12 cellular contexts compared by ENCODE assay signal in genomic region chr15:38074029-38074428, GRCh38.
DNase-seq lines count a peak whose midpoint lies in the region; ATAC-seq and TF ChIP-seq lines count a peak whose summit lies in the region.
"Had no signal": no experiment of that assay in that cellular context is flagged by ENCODE, and none has a peak within 500 bp of the region (broad histone marks: within the 10 kb centered on the region; RNA-seq: fewer than 3 reads in every experiment).

No MANE protein-coding gene starts in this region.

- no peak overlapping the region for H3K27ac ChIP-seq in SK-N-SH (ENCODE audit: low read depth in 2 of 2, low read length in 1 of 2)
- peak overlapping the region; percentile 94 for H3K27ac ChIP-seq in cingulate gyrus (ENCODE audit: low read depth, low read length)
- peak overlapping the region; percentile 88 to 95 (median 92) for H3K27ac ChIP-seq in transverse colon

- POLR2A ChIA-PET in SK-N-SH (lab: Yijun Ruan, JAX), result no interaction called here

- H3K27me3 ChIP-seq in SK-N-SH (ENCODE audit: insufficient read depth), result no peaks in the 10 kb centered on the region
- H3K27me3 ChIP-seq in mucosa of stomach (ENCODE audit: control insufficient read depth, insufficient read depth, low read length), result no peaks in the 10 kb centered on the region
- no peaks in the 10 kb centered on the region for H3K27me3 ChIP-seq in transverse colon
- H3K27me3 ChIP-seq: adrenal gland had no signal

- H3K36me3 ChIP-seq in SK-N-SH (replicated peaks in 1 of 2; ENCODE audit: control insufficient read depth in 1 of 2, insufficient read depth in 2 of 2, low read length in 1 of 2), result no peaks in the 10 kb centered on the region
- H3K36me3 ChIP-seq in mucosa of stomach (ENCODE audit: control insufficient read depth, insufficient read depth, low read length), result no peaks in the 10 kb centered on the region
- no peaks in the 10 kb centered on the region for H3K36me3 ChIP-seq in transverse colon
- H3K36me3 ChIP-seq: adrenal gland had no signal

- H3F3A ChIP-seq in SK-N-SH (replicated peaks; ENCODE audit: insufficient read depth), result peaks cover 7% of the 10 kb centered on the region

- peak overlapping the region; percentile 86; the same call in 1 of the 2 replicates for H2AFZ ChIP-seq in SK-N-SH (ENCODE audit: low read depth)

- ATAC-seq in SK-N-SH treated with all-trans-retinoic acid at 6 μM for 48 hours (no peak), HG03442 (IDR thresholded peaks at IDR 0.05; ENCODE audit: unreplicated experiment) (no peak)

- H3K4me2 ChIP-seq in SK-N-SH, result no peak overlapping the region

- H3K9me2 ChIP-seq in SK-N-SH, result no peaks in the 10 kb centered on the region

- no peak for TF ChIP-seq POLR2A in transverse colon (IDR thresholded peaks at IDR 0.05)

- no peaks in the 10 kb centered on the region for H4K20me1 ChIP-seq in SK-N-SH (ENCODE audit: insufficient read depth)

- H3K4me1 ChIP-seq in SK-N-SH (ENCODE audit: control insufficient read depth in 1 of 2, insufficient read depth in 2 of 2, low read depth in 1 of 2, low read length in 1 of 2) (peaks cover 18 to 22% of the 10 kb centered on the region in 2 experiments), mucosa of stomach (ENCODE audit: control insufficient read depth, insufficient read depth, low read length) (peaks cover 49% of the 10 kb centered on the region), transverse colon (peaks cover 0 to 44% (median 26%) of the 10 kb centered on the region in 4 donors)

- TF ChIP-seq CTCF in SK-N-SH (IDR thresholded peaks at IDR 0.05), result no peak
- no peak for TF ChIP-seq CTCF in transverse colon (IDR thresholded peaks at IDR 0.05)

- no peaks in the 10 kb centered on the region for H3K79me2 ChIP-seq in SK-N-SH (ENCODE audit: insufficient read depth)

- no peak for TF ChIP-seq RAD21 in SK-N-SH (IDR thresholded peaks at IDR 0.05; ENCODE audit: low read length)

- in situ Hi-C loops in transverse colon (cut with MboI; ENCODE audit: low pct_ligation_motif_present in 1 of 4, low pct_unique_long_range_greater_than_20kb in 1 of 4, low sequenced_read_pairs in 3 of 4), result loop anchor here in 2 of 4 donors (10.0 to 25.0 kb wide), 2 partner anchors 69 to 163 kb away; no protein-coding TSS in a partner anchor

- WGBS in SK-N-SH (ENCODE audit: low lambda C conversion rate), result 98% methylated on average over 5 of the region's 5 CpGs
- WGBS in transverse colon (ENCODE audit: low coverage in 1 of 2), 2 donors, result 37 to 58% methylated on average over 5 of the region's 5 CpGs

- no peak for DNase-seq in SK-N-SH
- no peak for DNase-seq in transverse colon
- no peak for DNase-seq in D341Med (ENCODE audit: low spot score)
- no peak for DNase-seq in SHP77 treated with DMSO at 0.1 percent for 48 hours (lab: John Stamatoyannopoulos, UW)
- DNase-seq: activated CD8-positive, alpha-beta memory T cell treated with anti-CD3 and anti-CD28 coated beads for 24 hours; KG1; NCI-H226 had no signal

- no peak overlapping the region for H3K9ac ChIP-seq in SK-N-SH
- H3K9ac ChIP-seq in mucosa of stomach (ENCODE audit: low read length), result peak overlapping the region; percentile 84

- CTCF ChIA-PET in SK-N-SH (lab: Yijun Ruan, JAX), result interaction anchor here (0.7 kb wide), 1 partner anchor 10 kb away, joined by 3 read pairs; no protein-coding TSS in a partner anchor

- H3K4me3 ChIP-seq in SK-N-SH (ENCODE audit: low read depth in 2 of 2, low read length in 1 of 2) (no peak overlapping the region), mucosa of stomach (ENCODE audit: low read length) (no peak overlapping the region), transverse colon (peak overlapping the region in 1 of 4 donors; percentile 48)

- intact Hi-C loops in transverse colon (cut with DNase I; ENCODE audit: low total_unique reads), result no loop called here

- TF ChIP-seq EP300 in SK-N-SH (IDR thresholded peaks at IDR 0.05; ENCODE audit: borderline replicate concordance in 1 of 2, low read depth in 1 of 2, low read length in 1 of 2), result no peak
- TF ChIP-seq EP300 in transverse colon (IDR thresholded peaks at IDR 0.05; ENCODE audit: low read depth), result no peak

- H3K9me3 ChIP-seq in SK-N-SH (no peaks in the 10 kb centered on the region), mucosa of stomach (ENCODE audit: control insufficient read depth, low read length) (no peaks in the 10 kb centered on the region), transverse colon (no peaks in the 10 kb centered on the region)
- H3K9me3 ChIP-seq: adrenal gland had no signal

TF ChIP-seq in SK-N-SH, 30 proteins besides CTCF, POLR2A, EP300 and RAD21:
- TF ChIP-seq RFX5 (IDR thresholded peaks at IDR 0.05; ENCODE audit: low read length), result no peak
TF ChIP-seq in SK-N-SH: peak in this region for 0.

TF ChIP-seq in SK-N-SH treated with all-trans-retinoic acid at 6 μM for 48 hours, 23 proteins besides CTCF, POLR2A, EP300 and RAD21 (continues in another document):
- TF ChIP-seq PPARA (CRISPR knock-in tag; IDR thresholded peaks at IDR 0.05; ENCODE audit: borderline replicate concordance) (no peak), RARB (CRISPR knock-in tag; IDR thresholded peaks at IDR 0.05) (no peak), ZFP30 (CRISPR knock-in tag; IDR thresholded peaks at IDR 0.05) (no peak), ZNF70 (CRISPR knock-in tag; IDR thresholded peaks at IDR 0.05) (no peak), CSDC2 (CRISPR knock-in tag; IDR thresholded peaks at IDR 0.05) (no peak), TSHZ2 (CRISPR knock-in tag; IDR thresholded peaks at IDR 0.05) (no peak), ARNTL (CRISPR knock-in tag; IDR thresholded peaks at IDR 0.05; ENCODE audit: borderline replicate concordance, low read depth) (no peak), TOX (CRISPR knock-in tag; IDR thresholded peaks at IDR 0.05; ENCODE audit: borderline replicate concordance) (no peak), TCF4 (CRISPR knock-in tag; IDR thresholded peaks at IDR 0.05; ENCODE audit: borderline replicate concordance) (no peak), ZNF8 (CRISPR knock-in tag; IDR thresholded peaks at IDR 0.05) (no peak), ISL1 (CRISPR knock-in tag; IDR thresholded peaks at IDR 0.05) (no peak), BACH2 (CRISPR knock-in tag; IDR thresholded peaks at IDR 0.05; ENCODE audit: borderline replicate concordance) (no peak)
- TF ChIP-seq, protein P1, sequence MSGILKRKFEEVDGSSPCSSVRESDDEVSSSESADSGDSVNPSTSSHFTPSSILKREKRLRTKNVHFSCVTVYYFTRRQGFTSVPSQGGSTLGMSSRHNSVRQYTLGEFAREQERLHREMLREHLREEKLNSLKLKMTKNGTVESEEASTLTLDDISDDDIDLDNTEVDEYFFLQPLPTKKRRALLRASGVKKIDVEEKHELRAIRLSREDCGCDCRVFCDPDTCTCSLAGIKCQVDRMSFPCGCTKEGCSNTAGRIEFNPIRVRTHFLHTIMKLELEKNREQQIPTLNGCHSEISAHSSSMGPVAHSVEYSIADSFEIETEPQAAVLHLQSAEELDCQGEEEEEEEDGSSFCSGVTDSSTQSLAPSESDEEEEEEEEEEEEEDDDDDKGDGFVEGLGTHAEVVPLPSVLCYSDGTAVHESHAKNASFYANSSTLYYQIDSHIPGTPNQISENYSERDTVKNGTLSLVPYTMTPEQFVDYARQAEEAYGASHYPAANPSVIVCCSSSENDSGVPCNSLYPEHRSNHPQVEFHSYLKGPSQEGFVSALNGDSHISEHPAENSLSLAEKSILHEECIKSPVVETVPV (CRISPR knock-in tag; IDR thresholded peaks at IDR 0.05), result no peak
- TF ChIP-seq, protein P2, sequence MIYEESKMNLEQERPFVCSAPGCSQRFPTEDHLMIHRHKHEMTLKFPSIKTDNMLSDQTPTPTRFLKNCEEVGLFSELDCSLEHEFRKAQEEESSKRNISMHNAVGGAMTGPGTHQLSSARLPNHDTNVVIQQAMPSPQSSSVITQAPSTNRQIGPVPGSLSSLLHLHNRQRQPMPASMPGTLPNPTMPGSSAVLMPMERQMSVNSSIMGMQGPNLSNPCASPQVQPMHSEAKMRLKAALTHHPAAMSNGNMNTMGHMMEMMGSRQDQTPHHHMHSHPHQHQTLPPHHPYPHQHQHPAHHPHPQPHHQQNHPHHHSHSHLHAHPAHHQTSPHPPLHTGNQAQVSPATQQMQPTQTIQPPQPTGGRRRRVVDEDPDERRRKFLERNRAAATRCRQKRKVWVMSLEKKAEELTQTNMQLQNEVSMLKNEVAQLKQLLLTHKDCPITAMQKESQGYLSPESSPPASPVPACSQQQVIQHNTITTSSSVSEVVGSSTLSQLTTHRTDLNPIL (CRISPR knock-in tag; IDR thresholded peaks at IDR 0.05; ENCODE audit: low read depth), result no peak

Comparison
In these comparisons a context has a peak if more than half of its experiments do, and no peak if none do; other contexts are left out.
1. H3K27ac ChIP-seq: peak in cingulate gyrus (single experiment) and transverse colon (4 of 4); none in SK-N-SH (0 of 2).